Comparison of ENCODE assay signal across 8 cellular contexts in genomic region chr13:49997935-49998334, GRCh38. TPM values are rescaled to one million over a fixed set of nuclear protein-coding genes. Genes with fewer than 3 reads are reported as not detected.
DNase-seq lines count a peak whose midpoint lies in the region; ATAC-seq, FAIRE-seq and TF ChIP-seq lines count a peak whose summit lies in the region.

No MANE protein-coding gene starts in this region.

- SMC1A ChIA-PET in GM12878 (lab: Charles Lee; ENCODE audit: uncharacterized antibody, unreplicated experiment) = interaction anchor here (0.8 to 3.8 kb wide), 25 partner anchors 9 to 1077 kb away, joined by 3 to 38 read pairs (median 5); partner anchors contain the start of gene SPRYD7

- BruUV-seq in A673 (replicated peaks; lab: Mats Ljungman, UMichigan) = no TSS peak
- BruUV-seq in GM12878 (replicated peaks; lab: Mats Ljungman, UMichigan) = no TSS peak

- TF ChIP-seq POLR2A in GM12878 (IDR thresholded peaks at IDR 0.05; ENCODE audit: low read depth, low read length) = no peak

- POLR2A ChIA-PET in A673 (lab: Charles Lee; ENCODE audit: low non-redundant PET) = interaction anchor here (0.6 to 0.7 kb wide), 2 partner anchors 16 to 353 kb away, joined by 3 read pairs; no protein-coding TSS in a partner anchor
- POLR2A ChIA-PET in GM12878 (lab: Charles Lee) = interaction anchor here (1.0 to 4.3 kb wide), 9 partner anchors 25 to 917 kb away, joined by 4 to 80 read pairs (median 5); partner anchors contain the start of gene SPRYD7

- H2AK5ac ChIP-seq in mesenchymal stem cell (ENCODE audit: low read length, severe bottlenecking) = no peak overlapping the region

- in situ Hi-C loops in GM12878 (cut with MboI) = loop anchor here (5.0 kb wide), 1 partner anchor 909 kb away; the partner anchor contains the start of gene RNASEH2B

- H3K36me3 ChIP-seq in A673 (ENCODE audit: insufficient read depth, low read length, poor library complexity, severe bottlenecking) (peaks cover 27% of the 10 kb centered on the region), GM12878 (ENCODE audit: control insufficient read depth in 2 of 2, insufficient read depth in 2 of 2, low read length in 1 of 2) (peaks cover 0 to 9% of the 10 kb centered on the region in 2 experiments; a peak in 1 of 4 replicates), mesenchymal stem cell (ENCODE audit: control insufficient read depth in 1 of 2, insufficient read depth in 2 of 2, low read depth in 1 of 2, low read length in 2 of 2) (peaks cover 12 to 59% of the 10 kb centered on the region in 2 experiments)

- no peak overlapping the region for H3K18ac ChIP-seq in mesenchymal stem cell (ENCODE audit: low read depth in 1 of 2, low read length in 2 of 2)

- H3K14ac ChIP-seq in mesenchymal stem cell (ENCODE audit: low read length in 2 of 2) = no peak overlapping the region

- no peak for TF ChIP-seq RAD21 in GM12878 (IDR thresholded peaks at IDR 0.05; ENCODE audit: insufficient read depth, low read depth, low read length)

- ATAC-seq in GM12878 = no peak
- no peak for ATAC-seq in GM18520 (IDR thresholded peaks at IDR 0.05; ENCODE audit: unreplicated experiment)
- no peak for ATAC-seq in GM21515 (IDR thresholded peaks at IDR 0.05; ENCODE audit: unreplicated experiment)

- no peak overlapping the region for H2BK12ac ChIP-seq in mesenchymal stem cell (ENCODE audit: low read length in 2 of 2)

- H3K4me2 ChIP-seq in GM12878 (ENCODE audit: control insufficient read depth, insufficient read depth) (peak overlapping the region; percentile 90), mesenchymal stem cell (ENCODE audit: low read length, poor library complexity, severe bottlenecking) (peak overlapping the region; percentile 61)

- no peak overlapping the region for H3K4ac ChIP-seq in mesenchymal stem cell (ENCODE audit: low read depth in 1 of 2, low read length in 2 of 2)

- H4K8ac ChIP-seq in mesenchymal stem cell (ENCODE audit: low read length) = no peak overlapping the region

- H2BK5ac ChIP-seq in mesenchymal stem cell (ENCODE audit: low read depth, low read length, poor library complexity, severe bottlenecking) = no peak overlapping the region

- TF ChIP-seq EP300 in GM12878 (IDR thresholded peaks at IDR 0.05; ENCODE audit: borderline replicate concordance in 1 of 2, control insufficient read depth in 1 of 2, low read depth in 2 of 2, low read length in 2 of 2) = no peak

- WGBS in GM12878 (ENCODE audit: insufficient coverage, insufficient replicate concordance, low lambda C conversion rate, missing lambda C conversion rate) = 2% methylated on average over 5 of the region's 5 CpGs
- WGBS in mesenchymal stem cell = 10% methylated on average over 2 of the region's 5 CpGs

- H2AFZ ChIP-seq in GM12878 (ENCODE audit: control insufficient read depth, low read depth, low read length) (no peak overlapping the region), mesenchymal stem cell (ENCODE audit: low read depth, low read length) (no peak overlapping the region)

- H2BK120ac ChIP-seq in mesenchymal stem cell (ENCODE audit: low read depth, low read length) = no peak overlapping the region

- H3K79me1 ChIP-seq in mesenchymal stem cell (replicated peaks; ENCODE audit: low read length, poor library complexity, severe bottlenecking) = peaks cover 1% of the 10 kb centered on the region

- H3K79me2 ChIP-seq in GM12878 (ENCODE audit: control insufficient read depth, insufficient read depth, low read length) = peaks cover 38% of the 10 kb centered on the region

- no peaks in the 10 kb centered on the region for H3K9me3 ChIP-seq in A673 (ENCODE audit: low read depth, low read length, poor library complexity, severe bottlenecking)
- H3K9me3 ChIP-seq in GM12878 (replicated peaks; ENCODE audit: control insufficient read depth, insufficient read depth, low read length) = no peaks in the 10 kb centered on the region
- H3K9me3 ChIP-seq in mesenchymal stem cell (ENCODE audit: control insufficient read depth, low read length) = no peaks in the 10 kb centered on the region

- no peak for FAIRE-seq in GM12878 (lab: Jason Lieb, UNC)

- no peak overlapping the region for H3K23ac ChIP-seq in mesenchymal stem cell (ENCODE audit: low read length in 2 of 2)

- no peak overlapping the region for H4K91ac ChIP-seq in mesenchymal stem cell (ENCODE audit: low read length)

- DNase-seq in A673 (ENCODE audit: low spot score) (no peak), HL-60 (ENCODE audit: low read depth in 1 of 2, low spot score in 1 of 2) (peak in 1 of 2 experiments; percentile 18), GM12878 (ENCODE audit: low read depth, low spot score) (no peak), mesenchymal stem cell (no peak), NK-92 (lab: John Stamatoyannopoulos, UW; ENCODE audit: unreplicated experiment) (no peak), superior temporal gyrus (ENCODE audit: extremely low spot score) (no peak)

- CTCF ChIA-PET in A673 (lab: Charles Lee) = interaction anchor here (0.5 to 1.6 kb wide), 8 partner anchors 21 to 914 kb away, joined by 3 to 10 read pairs (median 6); partner anchors contain the start of gene SPRYD7
- CTCF ChIA-PET in GM12878 (lab: Yijun Ruan, JAX) = interaction anchor here (0.6 to 6.4 kb wide), 29 partner anchors 9 to 1073 kb away, joined by 3 to 159 read pairs (median 5); partner anchors contain the start of genes KCNRG and SPRYD7

- H4K20me1 ChIP-seq in GM12878 (ENCODE audit: control insufficient read depth, insufficient read depth) = no peaks in the 10 kb centered on the region

- H3K27ac ChIP-seq in A673 (ENCODE audit: low read depth, low read length, poor library complexity, severe bottlenecking) (peak overlapping the region; percentile 98), HL-60 (replicated peaks) (peak overlapping the region; percentile 99), GM12878 (ENCODE audit: control insufficient read depth, insufficient read depth) (peak overlapping the region; percentile 96), mesenchymal stem cell (ENCODE audit: low read length, poor library complexity, severe bottlenecking) (no peak overlapping the region)

- RAD21 ChIA-PET in GM12878 (lab: Charles Lee; ENCODE audit: unreplicated experiment) = interaction anchor here (0.6 to 6.5 kb wide), 33 partner anchors 8 to 917 kb away, joined by 3 to 175 read pairs (median 5); partner anchors contain the start of genes RNASEH2B and SPRYD7

- H3K9ac ChIP-seq in GM12878 (ENCODE audit: control insufficient read depth, insufficient read depth, low read length) = peak overlapping the region; percentile 96
- peak overlapping the region; percentile 98 for H3K9ac ChIP-seq in mesenchymal stem cell (ENCODE audit: low read length)

- H3K4me1 ChIP-seq in A673 (ENCODE audit: insufficient read depth, low read length, poor library complexity, severe bottlenecking) (peaks cover 23% of the 10 kb centered on the region), GM12878 (ENCODE audit: control insufficient read depth, insufficient read depth, low read length) (peaks cover 12% of the 10 kb centered on the region), mesenchymal stem cell (ENCODE audit: control insufficient read depth, insufficient read depth, low read depth, low read length) (peaks cover 8% of the 10 kb centered on the region)

- H3K4me3 ChIP-seq in A673 (ENCODE audit: low read depth, low read length, poor library complexity, severe bottlenecking) (peak overlapping the region; percentile 98), HL-60 (replicated peaks; ENCODE audit: insufficient read depth, low read length) (peak overlapping the region; percentile 60), GM12878 (peak overlapping the region; percentile 66), mesenchymal stem cell (ENCODE audit: insufficient read depth in 1 of 2, low read depth in 1 of 2, low read length in 2 of 2) (peak overlapping the region in 1 of 2 experiments; percentile 87)

- no peak for TF ChIP-seq CTCF in A673 (conservative IDR thresholded peaks at IDR 0.05; ENCODE audit: low read depth, low read length)
- TF ChIP-seq CTCF in HL-60 (IDR thresholded peaks at IDR 0.05; ENCODE audit: insufficient read depth, low read length) = no peak
- no peak for TF ChIP-seq CTCF in GM12878 (IDR thresholded peaks at IDR 0.05 in 2 of 3, conservative IDR thresholded peaks at IDR 0.05 in 1 of 3; ENCODE audit: control insufficient read depth in 2 of 3, extremely low read depth in 1 of 3, insufficient read depth in 1 of 3, low read depth in 3 of 3, low read length in 3 of 3)

- H3K27me3 ChIP-seq in A673 (replicated peaks; ENCODE audit: insufficient read depth, low read depth, low read length, poor library complexity) (no peaks in the 10 kb centered on the region), HL-60 (ENCODE audit: insufficient read depth, poor library complexity, severe bottlenecking) (no peaks in the 10 kb centered on the region), GM12878 (replicated peaks in 1 of 2; ENCODE audit: control insufficient read depth in 2 of 2, insufficient read depth in 2 of 2, low read length in 1 of 2) (no peaks in the 10 kb centered on the region), mesenchymal stem cell (ENCODE audit: control insufficient read depth in 1 of 2, insufficient read depth in 1 of 2, low read length in 2 of 2) (no peaks in the 10 kb centered on the region)

- intact Hi-C loops in A673 (cut with micrococcal nuclease; ENCODE audit: unreplicated experiment) (loop anchor here (2.0 to 5.0 kb wide), 2 partner anchors 85 to 534 kb away; no protein-coding TSS in a partner anchor), GM12878 (cut with micrococcal nuclease; ENCODE audit: unreplicated experiment) (loop anchor here (1.0 to 5.0 kb wide), 6 partner anchors 61 to 914 kb away; partner anchors contain the start of gene SPRYD7)

- H2BK15ac ChIP-seq in mesenchymal stem cell (ENCODE audit: low read depth, poor library complexity, severe bottlenecking) = no peak overlapping the region

RNA-seq across cellular contexts. Expression of gene TRIM13, which starts 1.1 kb away (rescaled TPM):
- total RNA-seq in A673 (2021) (36.9 and 38.7 TPM in 2 replicates), GM12878 (2014; rRNA removed) (15.4 and 18.6 TPM in 2 replicates), GM12878 (2014; rRNA removed; fragmentation: Illumina TruSeq; extraction: Trizol) (18.9 and 20.6 TPM in 2 replicates), GM12878 (2021) (20.1 and 21.2 TPM in 2 replicates)
- total RNA-seq in GM12878 (2013; cell fraction: nucleolus; rRNA removed) = 16.0 and 17.4 TPM in 2 replicates
- 19.9 TPM for polyA plus RNA-seq in GM12878 (2011; ENCODE audit: low read depth)
- polyA plus RNA-seq in GM12878 (2011; rRNA removed) (22.7 and 34.0 TPM in 2 replicates), GM12878 (2014; fragmentation: Illumina TruSeq; extraction: Trizol) (24.2 and 24.8 TPM in 2 replicates), GM12878 (2014; fragmentation: Nextera tagmentation; extraction: Ambion mirVana) (10 to 100 TPM; 25.7 to 33.8 TPM), GM12878 (2014; rRNA removed) (14.7 and 17.0 TPM in 2 replicates), GM12878 (2016; fragmentation: Nextera tagmentation; extraction: Ambion mirVana) (10 to 100 TPM; 20.7 to 20.8 TPM)
- polyA plus RNA-seq in GM12878 (2011; cell fraction: cytosol; rRNA removed) = 9.2 and 11.0 TPM in 2 replicates
- polyA plus RNA-seq in GM12878 (2011; cell fraction: nucleus; rRNA removed) = 10.5 and 12.6 TPM in 2 replicates
- polyA plus RNA-seq in GM12878 (2012) = 17.6 and 17.9 TPM in 2 replicates
- polyA minus RNA-seq in GM12878 (2011; rRNA and poly(A)+ RNA removed) = 12.7 and 17.8 TPM in 2 replicates
- polyA minus RNA-seq in GM12878 (2011; cell fraction: cytosol; rRNA and poly(A)+ RNA removed) = 4.4 and 5.7 TPM in 2 replicates
- 3.5 and 6.1 TPM in 2 replicates for polyA minus RNA-seq in GM12878 (2011; cell fraction: nucleus; rRNA and poly(A)+ RNA removed)
- polyA plus RNA-seq in mesenchymal stem cell (2013, experiment 1 of 2) = 11.3 TPM
- 12.4 TPM for polyA plus RNA-seq in mesenchymal stem cell (2013, experiment 2 of 2)

RNA-seq across cellular contexts. Expression of gene KCNRG, which starts 17.3 kb away (rescaled TPM):
- total RNA-seq in A673 (2021) (1.4 and 2.1 TPM in 2 replicates), GM12878 (2014; rRNA removed) (0.62 and 1.6 TPM in 2 replicates), GM12878 (2014; rRNA removed; fragmentation: Illumina TruSeq; extraction: Trizol) (1.4 and 1.6 TPM in 2 replicates), GM12878 (2021) (0.27 and 0.44 TPM in 2 replicates)
- total RNA-seq in GM12878 (2013; cell fraction: nucleolus; rRNA removed) = 4.7 and 6.5 TPM in 2 replicates
- polyA plus RNA-seq in GM12878 (2011; ENCODE audit: low read depth) = 0.37 TPM
- polyA plus RNA-seq in GM12878 (2011; rRNA removed) (1.2 and 1.5 TPM in 2 replicates), GM12878 (2014; fragmentation: Illumina TruSeq; extraction: Trizol) (1.0 and 2.1 TPM in 2 replicates), GM12878 (2014; fragmentation: Nextera tagmentation; extraction: Ambion mirVana) (under 1 TPM; 0.45 to 0.53 TPM), GM12878 (2014; rRNA removed) (1.1 and 1.4 TPM in 2 replicates), GM12878 (2016; fragmentation: Nextera tagmentation; extraction: Ambion mirVana) (under 1 TPM; 0.37 to 0.40 TPM)
- polyA plus RNA-seq in GM12878 (2011; cell fraction: cytosol; rRNA removed) = 0.70 and 1.2 TPM in 2 replicates
- polyA plus RNA-seq in GM12878 (2011; cell fraction: nucleus; rRNA removed) = 0.85 and 0.95 TPM in 2 replicates
- 0.49 and 0.54 TPM in 2 replicates for polyA plus RNA-seq in GM12878 (2012)
- 6.0 and 7.4 TPM in 2 replicates for polyA minus RNA-seq in GM12878 (2011; rRNA and poly(A)+ RNA removed)
- polyA minus RNA-seq in GM12878 (2011; cell fraction: cytosol; rRNA and poly(A)+ RNA removed) = 0.94 and 1.2 TPM in 2 replicates
- polyA minus RNA-seq in GM12878 (2011; cell fraction: nucleus; rRNA and poly(A)+ RNA removed) = 2.4 and 3.1 TPM in 2 replicates
- polyA plus RNA-seq in mesenchymal stem cell (2013, experiment 1 of 2) = 0.79 TPM
- polyA plus RNA-seq in mesenchymal stem cell (2013, experiment 2 of 2) = 0.74 TPM
